Comparison of ENCODE assay signal across 1 cellular context in genomic region chr16:57704011-57704904, GRCh38.
TF ChIP-seq lines count a peak whose summit lies in the region.

No MANE protein-coding gene starts in this region.

TF ChIP-seq in HepG2, 621 proteins besides CTCF, POLR2A, EP300 and RAD21 (continues in another document):
- 0 out of 2 replicates have a peak, but pooled peaks have one; percentile 35 for TF ChIP-seq GLI4 (CRISPR knock-in tag; IDR thresholded peaks at IDR 0.05; ENCODE audit: borderline replicate concordance)
- TF ChIP-seq ZNF577 (CRISPR knock-in tag; IDR thresholded peaks at IDR 0.05; ENCODE audit: borderline replicate concordance, low read depth): no peak
- peak; percentile 87 for TF ChIP-seq TCF7 (IDR thresholded peaks at IDR 0.05; ENCODE audit: low read depth)
- TF ChIP-seq ZNF709 (CRISPR knock-in tag; IDR thresholded peaks at IDR 0.05): no peak
- TF ChIP-seq HNRNPUL1 (IDR thresholded peaks at IDR 0.05; ENCODE audit: low read depth, low read length): peak; percentile 98
- TF ChIP-seq SIN3A (IDR thresholded peaks at IDR 0.05; ENCODE audit: borderline replicate concordance, low read depth, low read length): no peak
- TF ChIP-seq BCL6 (CRISPR knock-in tag; IDR thresholded peaks at IDR 0.05): peak; percentile 37; the same call in 1 of the 2 replicates
- no peak for TF ChIP-seq CEBPB (IDR thresholded peaks at IDR 0.05; ENCODE audit: borderline replicate concordance, low read depth, low read length)
- TF ChIP-seq TAF1 (CRISPR knock-in tag; IDR thresholded peaks at IDR 0.05): no peak
- no peak for TF ChIP-seq SCMH1 (CRISPR knock-in tag; IDR thresholded peaks at IDR 0.05; ENCODE audit: borderline replicate concordance)
- no peak for TF ChIP-seq ZNF34 (CRISPR knock-in tag; IDR thresholded peaks at IDR 0.05; ENCODE audit: borderline replicate concordance)
- TF ChIP-seq GMEB2 (CRISPR knock-in tag; IDR thresholded peaks at IDR 0.05; ENCODE audit: low read depth): no peak
- no peak for TF ChIP-seq ATAD3A (CRISPR knock-in tag; IDR thresholded peaks at IDR 0.05)
- TF ChIP-seq TEAD3 (CRISPR knock-in tag; optimal IDR thresholded peaks at IDR 0.05; ENCODE audit: borderline replicate concordance): no peak
- TF ChIP-seq GATAD1 (CRISPR knock-in tag; IDR thresholded peaks at IDR 0.05): peak; percentile 11; the same call in 1 of the 2 replicates
- TF ChIP-seq ZNF318 (CRISPR knock-in tag; IDR thresholded peaks at IDR 0.05): 0 out of 2 replicates have a peak, but pooled peaks have one; percentile 46
- peak; percentile 32; the same call in 1 of the 2 replicates for TF ChIP-seq ZNF292 (CRISPR knock-in tag; IDR thresholded peaks at IDR 0.05; ENCODE audit: borderline replicate concordance, low read depth)
- no peak for TF ChIP-seq TBL1XR1 (IDR thresholded peaks at IDR 0.05; ENCODE audit: borderline replicate concordance, low read length, partially characterized antibody)
- TF ChIP-seq ZBTB34 (CRISPR knock-in tag; IDR thresholded peaks at IDR 0.05): peak; percentile 61; the same call in 1 of the 2 replicates
- no peak for TF ChIP-seq ZNF558 (CRISPR knock-in tag; IDR thresholded peaks at IDR 0.05; ENCODE audit: borderline replicate concordance)
- TF ChIP-seq ZNF580 (CRISPR knock-in tag; IDR thresholded peaks at IDR 0.05; ENCODE audit: borderline replicate concordance, low read depth): 0 out of 2 replicates have a peak, but pooled peaks have one; percentile 16
- no peak for TF ChIP-seq ZNF3 (CRISPR knock-in tag; IDR thresholded peaks at IDR 0.05)
- 0 out of 2 replicates have a peak, but pooled peaks have one; percentile 18 for TF ChIP-seq ELF3 (CRISPR knock-in tag; IDR thresholded peaks at IDR 0.05)
- TF ChIP-seq SP5 (CRISPR knock-in tag; IDR thresholded peaks at IDR 0.05; ENCODE audit: borderline replicate concordance, low read depth): no peak
- peak; percentile 89 for TF ChIP-seq FOXA3 (CRISPR knock-in tag; IDR thresholded peaks at IDR 0.05)
- TF ChIP-seq MXD1 (CRISPR knock-in tag; IDR thresholded peaks at IDR 0.05): no peak
- TF ChIP-seq REPIN1 (CRISPR knock-in tag; IDR thresholded peaks at IDR 0.05; ENCODE audit: borderline replicate concordance, low read depth): peak; percentile 44; the same call in 1 of the 2 replicates
- TF ChIP-seq PAXIP1 (CRISPR knock-in tag; conservative IDR thresholded peaks at IDR 0.05): peak; percentile 96
- TF ChIP-seq ZFX (CRISPR knock-in tag; IDR thresholded peaks at IDR 0.05; ENCODE audit: low read depth): peak; percentile 80
- TF ChIP-seq ZNF609 (CRISPR knock-in tag; IDR thresholded peaks at IDR 0.05; ENCODE audit: borderline replicate concordance): peak; percentile 76; the same call in 1 of the 2 replicates
- peak; percentile 44 for TF ChIP-seq MIER3 (CRISPR knock-in tag; IDR thresholded peaks at IDR 0.05; ENCODE audit: borderline replicate concordance)
- TF ChIP-seq ZNF570 (CRISPR knock-in tag; IDR thresholded peaks at IDR 0.05; ENCODE audit: borderline replicate concordance): no peak
- TF ChIP-seq ZNF337 (CRISPR knock-in tag; IDR thresholded peaks at IDR 0.05; ENCODE audit: borderline replicate concordance, low read depth): peak; percentile 83; the same call in 1 of the 2 replicates
- no peak for TF ChIP-seq ZNF850 (CRISPR knock-in tag; conservative IDR thresholded peaks at IDR 0.05)
- TF ChIP-seq ZNF841 (CRISPR knock-in tag; IDR thresholded peaks at IDR 0.05; ENCODE audit: borderline replicate concordance): no peak
- TF ChIP-seq SP1 (IDR thresholded peaks at IDR 0.05): no peak
- no peak for TF ChIP-seq SP1 (CRISPR knock-in tag; IDR thresholded peaks at IDR 0.05)
- no peak for TF ChIP-seq GABPB1 (CRISPR knock-in tag; IDR thresholded peaks at IDR 0.05)
- TF ChIP-seq FIP1L1 (IDR thresholded peaks at IDR 0.05; ENCODE audit: borderline replicate concordance, insufficient read depth, low read depth, low read length): no peak
